ENCODE assay signal across 1 cellular context in genomic region chr1:156191292-156191954, GRCh38.
TF ChIP-seq lines count a peak whose summit lies in the region.

No MANE protein-coding gene starts in this region.

TF ChIP-seq in GM12878, 131 proteins besides CTCF, POLR2A, EP300 and RAD21:
- no peak for TF ChIP-seq EED (IDR thresholded peaks at IDR 0.05; ENCODE audit: low read depth)
- no peak for TF ChIP-seq PKNOX1 (IDR thresholded peaks at IDR 0.05)
- TF ChIP-seq MTA3 (IDR thresholded peaks at IDR 0.05; ENCODE audit: borderline replicate concordance, low read length) = no peak
- TF ChIP-seq CEBPZ (IDR thresholded peaks at IDR 0.05; ENCODE audit: low read depth, low read length) = no peak
- peak; percentile 41; the same call in 1 of the 2 replicates for TF ChIP-seq ZNF24 (IDR thresholded peaks at IDR 0.05)
- no peak for TF ChIP-seq NFYA (IDR thresholded peaks at IDR 0.05; ENCODE audit: borderline replicate concordance, low read depth, low read length)
- TF ChIP-seq TAF1 (IDR thresholded peaks at IDR 0.05; ENCODE audit: borderline replicate concordance, low read depth, low read length) = no peak
